ENCODE assay signal across 10 cellular contexts in the genomic region with DNA sequence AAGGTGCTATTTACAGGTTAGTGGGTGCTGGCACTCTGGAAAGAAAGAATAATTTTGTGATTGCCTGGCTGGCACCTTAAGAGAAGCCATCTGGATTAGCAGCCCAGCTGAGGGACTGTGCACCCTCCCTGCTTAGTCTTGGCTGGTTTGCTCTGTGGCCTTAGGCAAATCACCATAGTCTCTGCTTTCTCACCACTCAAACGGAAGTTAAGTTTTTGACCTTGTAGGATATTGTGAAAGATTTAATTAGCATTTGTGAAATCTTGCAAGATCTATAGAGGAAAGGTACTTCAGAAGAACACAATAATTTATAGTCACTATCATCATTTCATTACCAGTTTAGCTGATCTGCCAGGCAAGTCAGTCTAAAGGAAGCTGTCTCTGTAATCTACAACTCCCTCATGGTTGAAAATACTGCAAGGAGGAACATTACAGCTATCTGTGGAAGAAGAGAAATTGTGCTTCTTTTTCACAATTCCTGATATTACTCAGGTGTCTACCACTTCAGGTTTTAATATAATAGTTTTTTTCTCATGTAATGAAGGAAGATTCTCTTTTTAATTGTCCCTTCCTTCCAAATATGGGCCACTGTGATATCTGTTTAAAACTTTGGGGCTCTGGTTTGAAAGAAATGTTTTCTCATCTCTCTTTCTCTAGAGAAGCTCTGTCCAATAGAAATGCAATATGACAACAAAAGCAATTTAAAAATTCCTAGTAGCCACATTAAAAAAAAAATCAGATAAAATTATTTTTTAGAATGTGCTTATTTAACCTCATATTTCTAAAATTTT.
A peak's percentile ranks its signal among the peaks of the same experiment; 100 is the strongest.
DNase-seq lines count a peak whose midpoint lies in the region; ATAC-seq, FAIRE-seq and TF ChIP-seq lines count a peak whose summit lies in the region.
"Had no signal": no experiment of that assay in that cellular context is flagged by ENCODE, and none has a peak within 500 bp of the region (broad histone marks: within the 10 kb centered on the region; RNA-seq: fewer than 3 reads in every experiment).

No MANE protein-coding gene starts in this region.

- FAIRE-seq in GM12892 (lab: Jason Lieb, UNC) (peak; percentile 98), HTR-8/SVneo (lab: Jason Lieb, UNC) (no peak)

- no peaks in the 10 kb centered on the region for H3K79me2 ChIP-seq in SU-DHL-6 (ENCODE audit: insufficient read depth, low read length)

- peak overlapping the region; percentile 3 for H3K4me3 ChIP-seq in SU-DHL-6 (ENCODE audit: insufficient read depth, low read length, poor library complexity, severe bottlenecking)
- H3K4me3 ChIP-seq in adrenal gland: no peak overlapping the region
- H3K4me3 ChIP-seq in dorsolateral prefrontal cortex: no peak overlapping the region
- H3K4me3 ChIP-seq: cardiac muscle cell, vagina had no signal

- peaks cover 12% of the 10 kb centered on the region; the same call in 1 of the 2 replicates for H3F3A ChIP-seq in SU-DHL-6 (ENCODE audit: insufficient read depth)

- H2AFZ ChIP-seq in SU-DHL-6 (ENCODE audit: low read depth, low read length, severe bottlenecking): peak overlapping the region; percentile 62

- H4K20me1 ChIP-seq in SU-DHL-6 (ENCODE audit: low read depth, low read length): no peaks in the 10 kb centered on the region

- no peaks in the 10 kb centered on the region for H3K4me1 ChIP-seq in adrenal gland (replicated peaks in 1 of 2)

- H3K27ac ChIP-seq in SU-DHL-6 (ENCODE audit: low read depth, low read length): peak overlapping the region; percentile 81
- H3K27ac ChIP-seq in adrenal gland: no peak overlapping the region
- H3K27ac ChIP-seq in dorsolateral prefrontal cortex: no peak overlapping the region
- H3K27ac ChIP-seq: cardiac muscle cell, vagina had no signal

- TF ChIP-seq POLR2A in GM12892 (IDR thresholded peaks at IDR 0.05; ENCODE audit: low read depth, low read length) (no peak), adrenal gland (IDR thresholded peaks at IDR 0.05) (no peak)

- no peaks in the 10 kb centered on the region for H3K9me3 ChIP-seq in SU-DHL-6 (ENCODE audit: insufficient read depth, low read length)
- H3K9me3 ChIP-seq in adrenal gland (replicated peaks in 1 of 3): no peaks in the 10 kb centered on the region
- H3K9me3 ChIP-seq: vagina had no signal

- H3K9ac ChIP-seq in SU-DHL-6 (ENCODE audit: low read length): peak overlapping the region; percentile 55

- peak overlapping the region; percentile 55 for H3K4me2 ChIP-seq in SU-DHL-6 (ENCODE audit: low read depth, low read length, poor library complexity, severe bottlenecking)

- TF ChIP-seq CTCF in SU-DHL-6 (IDR thresholded peaks at IDR 0.05; ENCODE audit: insufficient read depth, low read length, poor library complexity, severe bottlenecking): no peak
- TF ChIP-seq CTCF in adrenal gland (IDR thresholded peaks at IDR 0.05): no peak
- TF ChIP-seq CTCF in dorsolateral prefrontal cortex (IDR thresholded peaks at IDR 0.05 in 54 of 56, conservative IDR thresholded peaks at IDR 0.05 in 2 of 56; ENCODE audit: low read depth in 1 of 56, partially characterized antibody in 56 of 56): no peak

- no peak for DNase-seq in GM12892 (ENCODE audit: insufficient read length)
- no peak for DNase-seq in adrenal gland
- DNase-seq in HTR-8/SVneo (ENCODE audit: insufficient read length, low spot score): no peak
- DNase-seq in dorsolateral prefrontal cortex: no peak
- no peak for DNase-seq in HuH-7.5 (ENCODE audit: low spot score)

- H3K9me2 ChIP-seq in SU-DHL-6 (replicated peaks; ENCODE audit: insufficient read depth, low read length): no peaks in the 10 kb centered on the region

- no peaks in the 10 kb centered on the region for H3K36me3 ChIP-seq in SU-DHL-6 (ENCODE audit: low read length)
- no peaks in the 10 kb centered on the region for H3K36me3 ChIP-seq in adrenal gland (replicated peaks in 1 of 2)
- H3K36me3 ChIP-seq: cardiac muscle cell, vagina had no signal

- WGBS in adrenal gland, 4 donors: 15 to 33% (median 27%) methylated on average over 1 of the region's 1 CpG

- intact Hi-C loops in adrenal gland (cut with DNase I) (no loop called here), dorsolateral prefrontal cortex (cut with DNase I) (no loop called here)

- H3K27me3 ChIP-seq in SU-DHL-6 (ENCODE audit: low read length) (no peaks in the 10 kb centered on the region), adrenal gland (no peaks in the 10 kb centered on the region), dorsolateral prefrontal cortex (peaks cover 0 to 4% (median 0%) of the 10 kb centered on the region in 45 donors)
- H3K27me3 ChIP-seq: cardiac muscle cell, vagina had no signal

- ATAC-seq in GM19468 (IDR thresholded peaks at IDR 0.05; ENCODE audit: extremely low read depth, unreplicated experiment) (peak; percentile 79), HG03139 (IDR thresholded peaks at IDR 0.05; ENCODE audit: unreplicated experiment) (peak; percentile 56)
